Comparison of ENCODE assay signal across 8 cellular contexts in the genomic region with DNA sequence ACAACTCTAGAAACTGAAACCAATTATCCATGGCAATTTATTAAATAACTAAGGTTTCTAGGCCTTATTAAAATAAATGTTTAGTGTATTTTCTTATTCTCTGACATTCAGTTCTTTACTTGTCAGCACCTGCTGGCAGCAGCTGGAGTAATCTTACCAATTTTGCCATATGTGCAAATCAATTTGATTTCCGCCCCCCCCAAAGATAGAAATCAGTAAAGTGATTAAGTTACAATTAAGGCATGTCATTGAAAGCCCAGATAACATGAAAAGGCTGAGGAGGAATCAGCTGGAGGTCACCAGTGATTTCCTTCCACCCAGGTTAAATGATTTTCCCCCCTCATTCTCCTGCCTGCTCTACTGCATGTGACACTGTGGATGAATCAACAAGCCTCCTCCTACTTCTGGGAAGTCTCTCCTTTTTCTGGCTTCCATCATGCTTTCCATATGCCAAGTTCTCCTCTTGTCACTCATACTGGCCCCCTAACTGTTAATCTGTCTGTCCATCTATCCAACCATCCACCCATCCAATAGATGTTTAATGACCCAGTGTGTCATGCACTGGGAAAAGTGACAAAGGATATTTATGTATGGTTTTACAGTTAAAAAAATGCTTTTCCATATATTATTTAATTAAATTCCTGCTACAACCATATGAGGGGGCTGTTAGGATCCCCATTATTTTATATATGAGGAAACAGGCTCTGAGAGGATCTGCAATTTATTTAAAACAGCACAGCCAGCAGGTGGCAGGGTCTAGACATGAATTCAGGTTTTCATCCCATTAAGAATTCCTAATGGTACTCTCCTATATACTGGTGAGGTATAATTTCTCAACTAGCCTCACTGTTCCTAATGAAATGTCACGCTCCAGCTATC.
A peak's percentile ranks its signal among the peaks of the same experiment; 100 is the strongest.
DNase-seq lines count a peak whose midpoint lies in the region; ATAC-seq, FAIRE-seq and TF ChIP-seq lines count a peak whose summit lies in the region.

No MANE protein-coding gene starts in this region.

- no peaks in the 10 kb centered on the region for H3K9me3 Mint-ChIP-seq in mesothelial cell of epicardium

- TF ChIP-seq CTCF in D721Med (IDR thresholded peaks at IDR 0.05; ENCODE audit: insufficient read depth, missing control alignments) (peak; percentile 80), mesothelial cell of epicardium (IDR thresholded peaks at IDR 0.05; ENCODE audit: unreplicated experiment) (peak; percentile 42)

- no peaks in the 10 kb centered on the region for H3K27me3 ChIP-seq in HUES48 (ENCODE audit: control insufficient read depth, insufficient read depth, low read length)

- H3K4me1 ChIP-seq in HUES48 (ENCODE audit: control insufficient read depth, insufficient read depth, low read length): 0 out of 2 replicates have a peak, but pooled peaks cover 2% of the 10 kb centered on the region

- FAIRE-seq in D721Med (lab: Jason Lieb, UNC): no peak

- H3K36me3 ChIP-seq in HUES48 (ENCODE audit: control insufficient read depth, insufficient read depth, low read length): 0 out of 2 replicates have a peak, but pooled peaks cover 5% of the 10 kb centered on the region

- H3K4me3 ChIP-seq in HUES48 (ENCODE audit: low read depth, low read length): no peak overlapping the region

- H3K9me3 ChIP-seq in HUES48 (ENCODE audit: control insufficient read depth, insufficient read depth, low read length): no peaks in the 10 kb centered on the region

- ATAC-seq in GM21390 (IDR thresholded peaks at IDR 0.05; ENCODE audit: unreplicated experiment): no peak
- ATAC-seq in GM18868 (IDR thresholded peaks at IDR 0.05; ENCODE audit: unreplicated experiment): no peak

- H3K27ac Mint-ChIP-seq in mesothelial cell of epicardium: peak overlapping the region; percentile 64

- no peak overlapping the region for H3K9ac ChIP-seq in HUES48 (ENCODE audit: low read depth, low read length)

- peaks cover 24% of the 10 kb centered on the region for H3K4me1 Mint-ChIP-seq in mesothelial cell of epicardium

- DNase-seq in D721Med (ENCODE audit: insufficient read length, low spot score): no peak
- peak; percentile 86 for DNase-seq in RKO (ENCODE audit: low spot score)
- peak; percentile 55 to 75 for DNase-seq in dermis microvascular lymphatic vessel endothelial cell (ENCODE audit: low read depth in 2 of 2)
- no peak for DNase-seq in mesothelial cell of epicardium (ENCODE audit: low spot score in 2 of 2, unreplicated experiment in 2 of 2)
- no peak for DNase-seq in GOT3 (lab: John Stamatoyannopoulos, UW)

- peak overlapping the region; percentile 21 for H3K27ac ChIP-seq in HUES48 (ENCODE audit: low read depth, low read length)

- H3K36me3 Mint-ChIP-seq in mesothelial cell of epicardium: no peaks in the 10 kb centered on the region

- no peak overlapping the region for H3K4me3 Mint-ChIP-seq in mesothelial cell of epicardium

- no peaks in the 10 kb centered on the region for H3K27me3 Mint-ChIP-seq in mesothelial cell of epicardium (ENCODE audit: low read depth)

Comparison
In these comparisons a context has a peak if more than half of its experiments do, and no peak if none do; other contexts are left out.
1. DNase-seq: peak in RKO (single experiment) and dermis microvascular lymphatic vessel endothelial cell (2 of 2); none in D721Med (single experiment), mesothelial cell of epicardium (0 of 2) and GOT3 (single experiment).